Comparison of ENCODE assay signal across 25 cellular contexts in the genomic region with DNA sequence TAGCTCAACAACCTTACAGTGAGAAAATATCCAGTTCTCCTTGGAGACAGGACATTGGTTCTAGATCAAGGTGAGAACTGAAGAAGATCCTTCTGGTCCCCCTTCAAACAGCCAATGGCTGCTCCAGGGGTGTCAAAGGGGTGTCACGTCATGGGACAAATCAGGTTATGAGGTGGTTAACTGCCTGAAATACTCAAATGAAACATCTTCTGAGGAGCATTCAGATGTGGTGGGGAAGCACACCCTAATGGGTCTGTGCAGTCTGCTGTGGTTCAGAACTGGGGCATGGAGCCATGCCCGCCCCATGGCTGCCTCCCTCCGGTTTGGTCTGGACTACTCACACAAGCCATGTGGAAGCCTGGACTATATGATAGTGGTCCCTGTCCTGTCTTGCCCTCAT.
"Had no signal": no experiment of that assay in that cellular context is flagged by ENCODE, and none has a peak within 500 bp of the region (broad histone marks: within the 10 kb centered on the region; RNA-seq: fewer than 3 reads in every experiment).

No MANE protein-coding gene starts in this region.

- H3K4me1 Mint-ChIP-seq: immature natural killer cell had no signal

- DNase-seq: hypothalamus; immature natural killer cell; kidney; left colon; left lung; lower lobe of right lung; mammary epithelial cell; mesenchymal stem cell; ovary; right lobe of liver; stimulated activated CD4-positive, alpha-beta T cell treated with anti-CD3 and anti-CD28 coated beads, Interleukin-1b, Interleukin-23, amount 100 ng/mL, for 48 hours; stimulated activated CD4-positive, alpha-beta T cell treated with anti-CD3 and anti-CD28 coated beads, Interleukin-2, amount 100 ng/mL, for 48 hours; stimulated activated CD4-positive, alpha-beta T cell treated with anti-CD3 and anti-CD28 coated beads, Interleukin-4, amount 100 ng/mL, for 4 hours; stimulated activated CD8-positive, alpha-beta memory T cell treated with anti-CD3 and anti-CD28 coated beads, Interleukin-4, amount 100 ng/mL, for 48 hours; stimulated activated naive CD4-positive, alpha-beta T cell treated with Interleukin-2 at 50 U/mL for 16 hours; tibial artery; uterus had no signal

- H3K27ac ChIP-seq: left lung, lower lobe of right lung, ovary, right atrium auricular region, right lobe of liver, suprapubic skin, thoracic aorta, tibial artery, uterus had no signal

- H3K36me3 ChIP-seq: left lung, lower lobe of right lung, ovary, right atrium auricular region, right lobe of liver, suprapubic skin, thoracic aorta, tibial artery, uterus had no signal

- ATAC-seq: left colon; left lung; lower lobe of right lung; natural killer cell treated with Interleukin-12 subunit alpha and Interleukin-12 subunit beta and Interleukin-15 and Interleukin-18, amount 100 ng/mL, for 72 hours; right lobe of liver; stimulated activated memory B cell treated with anti-CD40 and anti-IgM and Interleukin-4, amounts not matched to agents 10 μg/mL and 1 μg/mL and 100 μg/mL, for 72 hours had no signal

- H3K4me3 ChIP-seq: left lung, lower lobe of right lung, ovary, right atrium auricular region, right lobe of liver, smooth muscle cell, suprapubic skin, thoracic aorta, tibial artery, uterus had no signal

- H3K27ac Mint-ChIP-seq: immature natural killer cell; natural killer cell treated with Interleukin-12 subunit alpha and Interleukin-12 subunit beta and Interleukin-15 and Interleukin-18, amount 100 ng/mL, for 72 hours; progenitor cell of endocrine pancreas; stimulated activated memory B cell treated with anti-CD40 and anti-IgM and Interleukin-4, amounts not matched to agents 10 μg/mL and 1 μg/mL and 100 μg/mL, for 72 hours; type B pancreatic cell had no signal

- H3K4me1 ChIP-seq: left lung, lower lobe of right lung, right atrium auricular region, right lobe of liver, suprapubic skin, uterus had no signal

- H3K4me3 Mint-ChIP-seq: immature natural killer cell; natural killer cell treated with Interleukin-12 subunit alpha and Interleukin-12 subunit beta and Interleukin-15 and Interleukin-18, amount 100 ng/mL, for 72 hours; stimulated activated memory B cell treated with anti-CD40 and anti-IgM and Interleukin-4, amounts not matched to agents 10 μg/mL and 1 μg/mL and 100 μg/mL, for 72 hours; type B pancreatic cell had no signal

- H3K27me3 ChIP-seq: ovary, right atrium auricular region, uterus had no signal

- H3K9me3 ChIP-seq: left lung, lower lobe of right lung, ovary, right atrium auricular region, right lobe of liver, suprapubic skin, thoracic aorta, tibial artery, uterus had no signal

- H3K9me3 Mint-ChIP-seq: immature natural killer cell; natural killer cell treated with Interleukin-12 subunit alpha and Interleukin-12 subunit beta and Interleukin-15 and Interleukin-18, amount 100 ng/mL, for 72 hours; stimulated activated memory B cell treated with anti-CD40 and anti-IgM and Interleukin-4, amounts not matched to agents 10 μg/mL and 1 μg/mL and 100 μg/mL, for 72 hours had no signal

- H3K4me2 ChIP-seq: smooth muscle cell had no signal

- H3K36me3 Mint-ChIP-seq: immature natural killer cell; natural killer cell treated with Interleukin-12 subunit alpha and Interleukin-12 subunit beta and Interleukin-15 and Interleukin-18, amount 100 ng/mL, for 72 hours; stimulated activated memory B cell treated with anti-CD40 and anti-IgM and Interleukin-4, amounts not matched to agents 10 μg/mL and 1 μg/mL and 100 μg/mL, for 72 hours had no signal
